In genomic region chr5:68046445-68046844, GRCh38 we compare ENCODE assay signal across 9 cellular contexts.
DNase-seq lines count a peak whose midpoint lies in the region; ATAC-seq, FAIRE-seq and TF ChIP-seq lines count a peak whose summit lies in the region.
"Had no signal": no experiment of that assay in that cellular context is flagged by ENCODE, and none has a peak within 500 bp of the region (broad histone marks: within the 10 kb centered on the region; RNA-seq: fewer than 3 reads in every experiment).

No MANE protein-coding gene starts in this region.

- H3K79me1 ChIP-seq in mesenchymal stem cell (replicated peaks; ENCODE audit: low read length, poor library complexity, severe bottlenecking) = no peaks in the 10 kb centered on the region

- TF ChIP-seq CTCF in AG10803 (conservative IDR thresholded peaks at IDR 0.05; ENCODE audit: low read length) = no peak
- TF ChIP-seq CTCF in bronchial epithelial cell (IDR thresholded peaks at IDR 0.05; ENCODE audit: insufficient read depth, low read length, severe bottlenecking) = no peak
- no peak for TF ChIP-seq CTCF in OCI-LY7 (conservative IDR thresholded peaks at IDR 0.05; ENCODE audit: low read length)
- TF ChIP-seq CTCF in GM10266 (IDR thresholded peaks at IDR 0.05; ENCODE audit: control insufficient read depth, insufficient read depth, low read depth, missing control alignments) = no peak

- no peaks in the 10 kb centered on the region for H3K9me2 ChIP-seq in OCI-LY7 (ENCODE audit: insufficient read depth, low read length)

- H2BK12ac ChIP-seq in mesenchymal stem cell (ENCODE audit: low read length in 2 of 2) = no peak overlapping the region

- no peak overlapping the region for H2BK120ac ChIP-seq in mesenchymal stem cell (ENCODE audit: low read depth, low read length)

- H3K4me3 ChIP-seq in AG10803 (ENCODE audit: low read length) (no peak overlapping the region), bronchial epithelial cell (ENCODE audit: low read depth, low read length) (no peak overlapping the region), mesenchymal stem cell (ENCODE audit: insufficient read depth in 1 of 2, low read depth in 1 of 2, low read length in 2 of 2) (no peak overlapping the region), OCI-LY7 (ENCODE audit: low read depth, low read length, poor library complexity, severe bottlenecking) (no peak overlapping the region)

- H4K20me1 ChIP-seq in OCI-LY7 (ENCODE audit: insufficient read depth, low read length) = no peaks in the 10 kb centered on the region

- H3K36me3 ChIP-seq in bronchial epithelial cell (ENCODE audit: control insufficient read depth, insufficient read depth, low read length) = no peaks in the 10 kb centered on the region
- no peaks in the 10 kb centered on the region for H3K36me3 ChIP-seq in mesenchymal stem cell (ENCODE audit: control insufficient read depth in 1 of 2, insufficient read depth in 2 of 2, low read depth in 1 of 2, low read length in 2 of 2)
- H3K36me3 ChIP-seq in OCI-LY7 (ENCODE audit: insufficient read depth, low read length) = no peaks in the 10 kb centered on the region

- peak overlapping the region in 1 of 2 experiments; percentile 32 for H3K18ac ChIP-seq in mesenchymal stem cell (ENCODE audit: low read depth in 1 of 2, low read length in 2 of 2)

- intact Hi-C loops in OCI-LY7 (cut with micrococcal nuclease; ENCODE audit: unreplicated experiment) = no loop called here

- peak overlapping the region; percentile 60 for H3K9ac ChIP-seq in mesenchymal stem cell (ENCODE audit: low read length)

- peak; percentile 97 for FAIRE-seq in bronchial epithelial cell (lab: Jason Lieb, UNC)

- ATAC-seq in GM19023 (IDR thresholded peaks at IDR 0.05; ENCODE audit: unreplicated experiment) = no peak

- CTCF ChIA-PET in OCI-LY7 (lab: Charles Lee; ENCODE audit: unreplicated experiment) = no interaction called here

- no peak overlapping the region for H3K23ac ChIP-seq in mesenchymal stem cell (ENCODE audit: low read length in 2 of 2)

- H4K91ac ChIP-seq in mesenchymal stem cell (ENCODE audit: low read length) = no peak overlapping the region

- no peaks in the 10 kb centered on the region for H3K27me3 ChIP-seq in bronchial epithelial cell (ENCODE audit: control insufficient read depth, insufficient read depth, low read length)
- H3K27me3 ChIP-seq in mesenchymal stem cell (ENCODE audit: control insufficient read depth in 1 of 2, insufficient read depth in 1 of 2, low read length in 2 of 2) = no peaks in the 10 kb centered on the region

- no peak overlapping the region for H2BK5ac ChIP-seq in mesenchymal stem cell (ENCODE audit: low read depth, low read length, poor library complexity, severe bottlenecking)

- no peak overlapping the region for H2AK5ac ChIP-seq in mesenchymal stem cell (ENCODE audit: low read length, severe bottlenecking)

- H3K4me2 ChIP-seq in mesenchymal stem cell (ENCODE audit: low read length, poor library complexity, severe bottlenecking) (no peak overlapping the region), OCI-LY7 (ENCODE audit: low read length) (no peak overlapping the region)

- POLR2A ChIA-PET in OCI-LY7 (lab: Charles Lee) = no interaction called here

- H3K14ac ChIP-seq in mesenchymal stem cell (ENCODE audit: low read length in 2 of 2) = no peak overlapping the region

- H3K9me3 ChIP-seq in mesenchymal stem cell (ENCODE audit: control insufficient read depth, low read length) = no peaks in the 10 kb centered on the region
- no peaks in the 10 kb centered on the region for H3K9me3 ChIP-seq in OCI-LY7 (ENCODE audit: low read length)

- BruUV-seq in OCI-LY7 (replicated peaks; lab: Mats Ljungman, UMichigan) = no TSS peak

- H4K8ac ChIP-seq in mesenchymal stem cell (ENCODE audit: low read length) = no peak overlapping the region

- H3K4me1 ChIP-seq in mesenchymal stem cell (ENCODE audit: control insufficient read depth, insufficient read depth, low read depth, low read length) (peaks cover 2% of the 10 kb centered on the region), OCI-LY7 (ENCODE audit: insufficient read depth, low read length, poor library complexity, severe bottlenecking) (peaks cover 2% of the 10 kb centered on the region)

- 0% methylated on average over 3 of the region's 5 CpGs for WGBS in mesenchymal stem cell

- DNase-seq in AG10803 (ENCODE audit: low read depth) = peak; percentile 100
- DNase-seq in NCI-H226 = peak; percentile 98
- DNase-seq in bronchial epithelial cell (ENCODE audit: low read depth) = peak; percentile 98
- peak; percentile 98 for DNase-seq in mesenchymal stem cell
- DNase-seq in OCI-LY7 (ENCODE audit: low spot score) = no peak
- no peak for DNase-seq in GM10266 (ENCODE audit: extremely low spot score)
- no peak for DNase-seq in COLO668 (lab: John Stamatoyannopoulos, UW; ENCODE audit: unreplicated experiment)
- DNase-seq: NCI-H1092 had no signal

- H2AFZ ChIP-seq in mesenchymal stem cell (ENCODE audit: low read depth, low read length) (no peak overlapping the region), OCI-LY7 (ENCODE audit: low read length) (no peak overlapping the region)

- no peak overlapping the region for H2BK15ac ChIP-seq in mesenchymal stem cell (ENCODE audit: low read depth, poor library complexity, severe bottlenecking)

- H3K27ac ChIP-seq in mesenchymal stem cell (ENCODE audit: low read length, poor library complexity, severe bottlenecking) (peak overlapping the region; percentile 74), OCI-LY7 (ENCODE audit: low read depth, low read length, poor library complexity, severe bottlenecking) (no peak overlapping the region)

- H3K4ac ChIP-seq in mesenchymal stem cell (ENCODE audit: low read depth in 1 of 2, low read length in 2 of 2) = peak overlapping the region in 1 of 2 experiments; percentile 30

- H3K79me2 ChIP-seq in OCI-LY7 (ENCODE audit: insufficient read depth, low read depth, low read length) = no peaks in the 10 kb centered on the region

Comparison
In these comparisons a context has a peak if more than half of its experiments do, and no peak if none do; other contexts are left out.
1. DNase-seq: peak in AG10803 (single experiment), NCI-H226 (single experiment), bronchial epithelial cell (single experiment) and mesenchymal stem cell (single experiment); none in OCI-LY7 (single experiment), GM10266 (single experiment) and COLO668 (single experiment).